In genomic region chr5:103895738-103896137, GRCh38 we compare ENCODE assay signal across 3 cellular contexts.
TF ChIP-seq lines count a peak whose summit lies in the region.

No MANE protein-coding gene starts in this region.

TF ChIP-seq in HCT116, 20 proteins besides CTCF, POLR2A, EP300 and RAD21:
- TF ChIP-seq EZH2phosphoT487 (IDR thresholded peaks at IDR 0.05; ENCODE audit: borderline replicate concordance) (no peak), YY1 (IDR thresholded peaks at IDR 0.05; ENCODE audit: extremely low read depth, insufficient replicate concordance, low read depth, low read length) (peak; percentile 58)
TF ChIP-seq in HCT116: peak in this region for 1.

TF ChIP-seq in K562, 482 proteins besides CTCF, POLR2A, EP300 and RAD21:
- no peak for TF ChIP-seq ZNF324 (CRISPR knock-in tag; IDR thresholded peaks at IDR 0.05)
- TF ChIP-seq SMARCB1 (IDR thresholded peaks at IDR 0.05; ENCODE audit: insufficient read length, low read depth) = no peak
- TF ChIP-seq RBM25 (IDR thresholded peaks at IDR 0.05; ENCODE audit: low read depth, low read length, severe bottlenecking) = peak; percentile 29

TF ChIP-seq in H1, 55 proteins besides CTCF, POLR2A, EP300 and RAD21:
- TF ChIP-seq E2F6 (IDR thresholded peaks at IDR 0.05) = no peak
- peak; percentile 93 for TF ChIP-seq YY1 (IDR thresholded peaks at IDR 0.05; ENCODE audit: low read depth, low read length)
